ENCODE assay signal across 2 cellular contexts in genomic region chr17:81524063-81524864, GRCh38.
TF ChIP-seq lines count a peak whose summit lies in the region.

No MANE protein-coding gene starts in this region.

TF ChIP-seq in IMR-90, 13 proteins besides CTCF, POLR2A, EP300 and RAD21:
- TF ChIP-seq RCOR1 (IDR thresholded peaks at IDR 0.05; ENCODE audit: insufficient replicate concordance, low read length) = no peak
- no peak for TF ChIP-seq NFE2L2 (IDR thresholded peaks at IDR 0.05; ENCODE audit: low read depth, low read length)
- TF ChIP-seq RFX5 (IDR thresholded peaks at IDR 0.05; ENCODE audit: low read depth, low read length) = no peak

TF ChIP-seq in SK-N-SH, 30 proteins besides CTCF, POLR2A, EP300 and RAD21:
- TF ChIP-seq ZBTB33 (IDR thresholded peaks at IDR 0.05; ENCODE audit: borderline replicate concordance, low read depth) (no peak), IRF3 (IDR thresholded peaks at IDR 0.05; ENCODE audit: low read depth, low read length) (no peak), POLR2AphosphoS5 (IDR thresholded peaks at IDR 0.05; ENCODE audit: low read depth, low read length) (0 out of 2 replicates have a peak, but pooled peaks have one; percentile 37)
